8 cellular contexts compared by ENCODE assay signal in the genomic region with DNA sequence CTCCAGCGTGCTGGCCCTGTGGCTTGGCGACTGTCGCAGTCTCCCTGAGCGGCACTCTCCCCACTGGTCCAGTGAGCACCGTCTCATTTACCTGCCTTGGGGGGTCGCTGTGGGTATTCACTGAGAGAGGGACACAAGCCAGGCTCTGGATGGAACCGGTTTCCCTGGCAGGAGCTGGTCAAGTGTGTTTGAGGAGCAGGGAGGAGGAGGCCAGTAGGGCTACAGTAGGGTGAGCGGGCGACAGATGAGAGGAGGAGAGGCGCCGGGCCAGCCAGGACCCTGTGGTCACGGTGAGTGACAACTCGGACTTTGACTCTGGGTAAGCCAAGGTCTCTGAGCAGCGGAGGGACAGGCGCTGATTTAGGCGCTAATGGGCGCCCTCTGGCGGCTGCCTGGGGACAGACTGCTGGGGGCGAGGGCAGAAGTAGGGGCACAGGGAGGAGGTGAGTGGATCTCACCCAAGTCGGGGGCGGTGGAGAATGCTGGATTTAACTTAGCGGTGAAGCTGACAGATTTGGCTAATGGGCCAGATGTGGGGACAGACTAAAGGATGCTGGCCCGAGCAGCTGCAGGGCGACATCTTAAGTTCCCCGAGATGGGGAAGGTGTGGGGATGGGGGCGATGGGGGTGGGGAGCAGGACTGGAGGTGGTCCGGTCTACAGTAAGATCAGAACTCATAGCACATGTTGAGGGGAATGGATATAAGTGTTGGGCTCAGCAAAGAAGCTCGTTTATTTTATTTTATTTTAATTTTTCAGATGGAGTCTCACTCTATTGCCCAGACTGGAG. TPM values are rescaled to one million over a fixed set of nuclear protein-coding genes. Genes with fewer than 3 reads are reported as not detected.
DNase-seq lines count a peak whose midpoint lies in the region; TF ChIP-seq lines count a peak whose summit lies in the region.

No MANE protein-coding gene starts in this region.

- no peaks in the 10 kb centered on the region for H3K9me3 Mint-ChIP-seq in chondrocyte (ENCODE audit: low read depth)

- peak overlapping the region; percentile 53 for H3K4me3 Mint-ChIP-seq in chondrocyte (ENCODE audit: unreplicated experiment)

- no peaks in the 10 kb centered on the region for H3K27me3 Mint-ChIP-seq in chondrocyte (ENCODE audit: low read depth)

- peak; percentile 95 for TF ChIP-seq CTCF in 22Rv1 (IDR thresholded peaks at IDR 0.05)
- peak; percentile 97 for TF ChIP-seq CTCF in GM13976 (IDR thresholded peaks at IDR 0.05; ENCODE audit: borderline replicate concordance, control extremely low read depth, extremely low read depth, insufficient read depth, missing control alignments)
- peak; percentile 94 for TF ChIP-seq CTCF in chondrocyte (IDR thresholded peaks at IDR 0.05)

- peak overlapping the region; percentile 74 for H3K27ac Mint-ChIP-seq in chondrocyte (ENCODE audit: unreplicated experiment)

- peak; percentile 89 for DNase-seq in GM13976 (ENCODE audit: low spot score)
- DNase-seq in NCI-H446 treated with DMSO at 0.1 percent for 48 hours (lab: John Stamatoyannopoulos, UW): peak; percentile 27
- DNase-seq in activated CD4-positive, alpha-beta T cell treated with anti-CD3 and anti-CD28 coated beads for 24 hours (ENCODE audit: low read depth in 2 of 2): peak; percentile 65 to 72
- no peak for DNase-seq in chondrocyte (ENCODE audit: low spot score)
- peak; percentile 91 for DNase-seq in left kidney (ENCODE audit: low read depth, low spot score)
- peak; percentile 72 to 79 for DNase-seq in stimulated activated CD4-positive, alpha-beta T cell treated with anti-CD3 and anti-CD28 coated beads, Interleukin-2, amount 100 ng/mL, for 48 hours
- no peak for DNase-seq in GF-D8 (lab: John Stamatoyannopoulos, UW)

- H3K27ac ChIP-seq in 22Rv1: peak overlapping the region; percentile 53

- peaks cover 12% of the 10 kb centered on the region for H3K4me1 Mint-ChIP-seq in chondrocyte (ENCODE audit: low read depth)

- peaks cover 1% of the 10 kb centered on the region for H3K36me3 Mint-ChIP-seq in chondrocyte (ENCODE audit: low read depth)

- in situ Hi-C loops in GM13976 (cut with MboI; ENCODE audit: low sequenced_read_pairs, unreplicated experiment): no loop called here

RNA-seq across cellular contexts. Expression of gene PRMT1, which starts 4.7 kb away (rescaled TPM):
- total RNA-seq in chondrocyte: 97.7 to 105 TPM (median 98.0 TPM) in 3 replicates

RNA-seq across cellular contexts. Expression of gene BCL2L12, which starts 6.6 kb away (rescaled TPM):
- 18.3 to 26.6 TPM (median 21.4 TPM) in 3 replicates for total RNA-seq in chondrocyte

RNA-seq across cellular contexts. Expression of gene IRF3, which starts 6.7 kb away (rescaled TPM):
- total RNA-seq in chondrocyte: 45.8 to 75.3 TPM (median 53.0 TPM) in 3 replicates

RNA-seq across cellular contexts. Expression of gene ADM5, which starts 17.1 kb away (rescaled TPM):
- 0.49 to 1.4 TPM (median 0.52 TPM) in 3 replicates for total RNA-seq in chondrocyte

RNA-seq across cellular contexts. Expression of gene CPT1C, which starts 18.6 kb away (rescaled TPM):
- 26.3 to 30.7 TPM (median 27.3 TPM) in 3 replicates for total RNA-seq in chondrocyte

Comparison
In these comparisons a context has a peak if more than half of its experiments do, and no peak if none do; other contexts are left out.
1. DNase-seq: peak in GM13976 (single experiment), NCI-H446 treated with DMSO at 0.1 percent for 48 hours (single experiment), activated CD4-positive, alpha-beta T cell treated with anti-CD3 and anti-CD28 coated beads for 24 hours (2 of 2), left kidney (single experiment) and stimulated activated CD4-positive, alpha-beta T cell treated with anti-CD3 and anti-CD28 coated beads, Interleukin-2, amount 100 ng/mL, for 48 hours (2 of 2); none in chondrocyte (single experiment) and GF-D8 (single experiment).
2. Peak in every context shown above with its lines, with median percentiles within 50 percentile points of each other: CTCF ChIP-seq.